Comparison of ENCODE assay signal across 8 cellular contexts in genomic region chr9:100472725-100473261, GRCh38. TPM values are rescaled to one million over a fixed set of nuclear protein-coding genes. Genes with fewer than 3 reads are reported as not detected.
A peak's percentile ranks its signal among the peaks of the same experiment; 100 is the strongest.
DNase-seq lines count a peak whose midpoint lies in the region; ATAC-seq and TF ChIP-seq lines count a peak whose summit lies in the region.

Gene TMEFF1 (plus strand): TSS chr9:100473149. CDS start chr9:100473545, 396 bp downstream.

- peak within 1 kb of the TSS; percentile 99 for H2AFZ ChIP-seq in Loucy (ENCODE audit: low read length)

- no peak for TF ChIP-seq CTCF in CD4-positive, alpha-beta T cell (IDR thresholded peaks at IDR 0.05)
- peak; percentile 23; the same call in 1 of the 2 replicates for TF ChIP-seq CTCF in Loucy (conservative IDR thresholded peaks at IDR 0.05; ENCODE audit: low read length)
- no peak for TF ChIP-seq CTCF in WI38 (IDR thresholded peaks at IDR 0.05; ENCODE audit: low read depth, low read length)
- TF ChIP-seq CTCF in colonic mucosa (IDR thresholded peaks at IDR 0.05): no peak
- no peak for TF ChIP-seq CTCF in liver (IDR thresholded peaks at IDR 0.05; ENCODE audit: low read depth, low read length, missing input control)

- peaks cover 23% of the 10 kb centered on the region for H3K4me1 ChIP-seq in Loucy (ENCODE audit: insufficient read depth, low read length, poor library complexity, severe bottlenecking)
- no peaks in the 10 kb centered on the region for H3K4me1 ChIP-seq in colonic mucosa
- H3K4me1 ChIP-seq in liver (ENCODE audit: control insufficient read depth in 4 of 4, insufficient read depth in 4 of 4, low read length in 3 of 4): peaks cover 4 to 16% (median 9%) of the 10 kb centered on the region in 4 donors

- no peaks in the 10 kb centered on the region for H3K9me2 ChIP-seq in Loucy (replicated peaks; ENCODE audit: low read depth, low read length)

- peak within 1 kb of the TSS; percentile 77 for H3K9ac ChIP-seq in Loucy (ENCODE audit: low read depth, low read length, poor library complexity, severe bottlenecking)
- peak within 1 kb of the TSS in 1 of 2 donors; percentile 56 for H3K9ac ChIP-seq in colonic mucosa (ENCODE audit: low read depth in 2 of 2, low read length in 2 of 2)
- H3K9ac ChIP-seq in liver (ENCODE audit: low read depth in 1 of 2, low read length in 2 of 2): no peak within 1 kb of the TSS

- no peaks in the 10 kb centered on the region for H3K36me3 ChIP-seq in Loucy (ENCODE audit: insufficient read depth, low read length)
- no peaks in the 10 kb centered on the region for H3K36me3 ChIP-seq in colonic mucosa
- no peaks in the 10 kb centered on the region for H3K36me3 ChIP-seq in liver (ENCODE audit: control insufficient read depth in 4 of 4, insufficient read depth in 3 of 4, low read depth in 1 of 4, low read length in 3 of 4)

- H4K20me1 ChIP-seq in Loucy (ENCODE audit: insufficient read depth, low read length, poor library complexity, severe bottlenecking): no peaks in the 10 kb centered on the region

- ATAC-seq in CD4-positive, alpha-beta T cell (ENCODE audit: poor library complexity): peak; percentile 86
- peak; percentile 47 for ATAC-seq in GM21423 (IDR thresholded peaks at IDR 0.05; ENCODE audit: unreplicated experiment)

- TF ChIP-seq RAD21 in liver (IDR thresholded peaks at IDR 0.05): no peak

- no peaks in the 10 kb centered on the region; the same call in 1 of the 2 replicates for H3F3A ChIP-seq in Loucy (ENCODE audit: low read depth)

- no peaks in the 10 kb centered on the region for H3K9me3 ChIP-seq in CD4-positive, alpha-beta T cell (ENCODE audit: control insufficient read depth, low read length)
- H3K9me3 ChIP-seq in Loucy (ENCODE audit: insufficient read depth, low read depth, low read length): no peaks in the 10 kb centered on the region
- no peaks in the 10 kb centered on the region for H3K9me3 ChIP-seq in colonic mucosa
- no peaks in the 10 kb centered on the region for H3K9me3 ChIP-seq in liver (ENCODE audit: control insufficient read depth in 4 of 4, low read length in 3 of 4)

- intact Hi-C loops in CD4-positive, alpha-beta T cell (cut with DNase I, micrococcal nuclease): no loop called here
- intact Hi-C loops in colonic mucosa (cut with DNase I): no loop called here

- peaks cover 14% of the 10 kb centered on the region; the same call in 1 of the 2 replicates for H3K79me2 ChIP-seq in Loucy (ENCODE audit: insufficient read depth, low read length)

- peak within 1 kb of the TSS; percentile 81 for H3K4me2 ChIP-seq in Loucy (ENCODE audit: low read depth, low read length, poor library complexity, severe bottlenecking)

- H3K4me1 Mint-ChIP-seq in CD4-positive, alpha-beta T cell (ENCODE audit: low read depth): peaks cover 6% of the 10 kb centered on the region

- peaks cover 30% of the 10 kb centered on the region for H3K27me3 ChIP-seq in CD4-positive, alpha-beta T cell (ENCODE audit: control insufficient read depth, insufficient read depth, low read length)
- H3K27me3 ChIP-seq in Loucy (ENCODE audit: insufficient read depth, low read length, poor library complexity, severe bottlenecking) (no peaks in the 10 kb centered on the region), colonic mucosa (peaks cover 18% of the 10 kb centered on the region), liver (ENCODE audit: control insufficient read depth in 4 of 4, insufficient read depth in 4 of 4, low read length in 3 of 4) (peaks cover 0 to 6% (median 2%) of the 10 kb centered on the region in 4 donors)

- H3K9me3 Mint-ChIP-seq in CD4-positive, alpha-beta T cell: no peaks in the 10 kb centered on the region

- H3K36me3 Mint-ChIP-seq in CD4-positive, alpha-beta T cell (ENCODE audit: low read depth): no peaks in the 10 kb centered on the region

- POLR2A ChIA-PET in CD4-positive, alpha-beta T cell (lab: Charles Lee): no interaction called here

- peak in 7 of 10 experiments; percentile 6 to 48 (median 26) for DNase-seq in CD4-positive, alpha-beta T cell
- DNase-seq in colonic mucosa (peak; percentile 28), HT-29 (ENCODE audit: low spot score) (no peak)
- DNase-seq in stimulated activated CD4-positive, alpha-beta T cell treated with anti-CD3 and anti-CD28 coated beads, TNF-alpha, amount 100 ng/mL, for 24 hours (ENCODE audit: low read depth in 3 of 3): peak in 2 of 3 experiments; percentile 3 to 58

- no peak within 1 kb of the TSS for H3K27ac ChIP-seq in CD4-positive, alpha-beta T cell (ENCODE audit: low read depth, low read length)
- H3K27ac ChIP-seq in colonic mucosa (no peak within 1 kb of the TSS), liver (ENCODE audit: low read depth in 1 of 2, low read length in 2 of 2) (no peak within 1 kb of the TSS)

- H3K4me3 ChIP-seq in Loucy (ENCODE audit: low read length, poor library complexity, severe bottlenecking): peak within 1 kb of the TSS; percentile 91
- H3K4me3 ChIP-seq in WI38 (ENCODE audit: low read depth, low read length): peak within 1 kb of the TSS; percentile 73
- peak within 1 kb of the TSS; percentile 50 for H3K4me3 ChIP-seq in colonic mucosa
- peak within 1 kb of the TSS in 2 of 3 donors; percentile 14 to 75 for H3K4me3 ChIP-seq in liver (ENCODE audit: low read depth in 1 of 3, low read length in 3 of 3)

- CTCF ChIA-PET in CD4-positive, alpha-beta T cell (lab: Charles Lee): no interaction called here

- peaks cover 52% of the 10 kb centered on the region for H3K27me3 Mint-ChIP-seq in CD4-positive, alpha-beta T cell

- no peak within 1 kb of the TSS for H3K27ac Mint-ChIP-seq in CD4-positive, alpha-beta T cell

- 6% methylated on average over 51 of the region's 51 CpGs for WGBS in liver

- H3K4me3 Mint-ChIP-seq in CD4-positive, alpha-beta T cell: peak within 1 kb of the TSS; percentile 83

TF ChIP-seq in liver, 16 proteins besides CTCF, POLR2A, EP300 and RAD21:
- no peak for TF ChIP-seq GABPA (IDR thresholded peaks at IDR 0.05 in 1 of 2, conservative IDR thresholded peaks at IDR 0.05 in 1 of 2)
- TF ChIP-seq HNF4G (IDR thresholded peaks at IDR 0.05): no peak

RNA-seq across cellular contexts. Expression of gene TMEFF1, which starts in this region (rescaled TPM):
- total RNA-seq in CD4-positive, alpha-beta T cell: not detected
- total RNA-seq in colonic mucosa (under 1 TPM in 1 of 2 donors, not detected in 1; 0.27 TPM), liver (not detected)
- not detected for polyA plus RNA-seq in liver
- total RNA-seq in HT-29 (2014; rRNA removed; shearing (Covaris generic)): not detected in 2 replicates

Comparison
In these comparisons a context has a peak if more than half of its experiments do, and no peak if none do; other contexts are left out.
1. Peak in DNase-seq and ATAC-seq in CD4-positive, alpha-beta T cell; RNA of the gene not detected or under 1 TPM.
2. Peak in DNase-seq and H3K4me3 ChIP-seq in colonic mucosa; RNA of the gene not detected or under 1 TPM.